In the genomic region with DNA sequence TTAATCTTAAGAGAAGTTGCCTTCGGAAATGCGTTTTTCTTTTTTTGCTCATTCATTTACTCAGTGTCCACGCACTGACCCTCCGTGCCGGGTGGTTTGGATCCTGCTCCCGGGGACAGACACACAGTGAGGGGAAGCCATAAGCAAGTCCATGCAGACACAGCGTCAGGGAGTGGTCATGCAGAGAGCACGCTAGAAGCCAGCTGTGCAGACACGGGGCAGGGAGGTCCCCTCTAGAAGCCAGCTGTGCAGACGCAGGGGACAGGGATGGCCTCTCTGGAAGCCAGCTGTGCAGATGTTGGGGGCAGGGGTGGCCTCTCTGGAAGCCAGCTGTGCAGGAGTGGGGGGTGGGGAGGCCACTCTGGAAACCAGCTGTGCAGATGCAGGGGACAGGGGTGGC, we compare ENCODE assay signal across 1 cellular context.
A peak's percentile ranks its signal among the peaks of the same experiment; 100 is the strongest.
TF ChIP-seq lines count a peak whose summit lies in the region.

No MANE protein-coding gene starts in this region.

TF ChIP-seq in K562, 482 proteins besides CTCF, POLR2A, EP300 and RAD21:
- TF ChIP-seq, protein P1, sequence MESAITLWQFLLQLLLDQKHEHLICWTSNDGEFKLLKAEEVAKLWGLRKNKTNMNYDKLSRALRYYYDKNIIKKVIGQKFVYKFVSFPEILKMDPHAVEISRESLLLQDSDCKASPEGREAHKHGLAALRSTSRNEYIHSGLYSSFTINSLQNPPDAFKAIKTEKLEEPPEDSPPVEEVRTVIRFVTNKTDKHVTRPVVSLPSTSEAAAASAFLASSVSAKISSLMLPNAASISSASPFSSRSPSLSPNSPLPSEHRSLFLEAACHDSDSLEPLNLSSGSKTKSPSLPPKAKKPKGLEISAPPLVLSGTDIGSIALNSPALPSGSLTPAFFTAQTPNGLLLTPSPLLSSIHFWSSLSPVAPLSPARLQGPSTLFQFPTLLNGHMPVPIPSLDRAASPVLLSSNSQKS (CRISPR knock-in tag; IDR thresholded peaks at IDR 0.05), result no peak
- no peak for TF ChIP-seq ARID2 (IDR thresholded peaks at IDR 0.05)
- no peak for TF ChIP-seq CC2D1A (IDR thresholded peaks at IDR 0.05)
- TF ChIP-seq CBFA2T2 (conservative IDR thresholded peaks at IDR 0.05), result 0 out of 2 replicates have a peak, but pooled peaks have one; percentile 21
- TF ChIP-seq HDAC3 (IDR thresholded peaks at IDR 0.05; ENCODE audit: borderline replicate concordance, partially characterized antibody), result no peak
